8 cellular contexts compared by ENCODE assay signal in genomic region chr4:1726146-1726934, GRCh38. TPM values are rescaled to one million over a fixed set of nuclear protein-coding genes. Genes with fewer than 3 reads are reported as not detected.
DNase-seq lines count a peak whose midpoint lies in the region; ATAC-seq and TF ChIP-seq lines count a peak whose summit lies in the region.

No MANE protein-coding gene starts in this region.

- intact Hi-C loops in head of caudate nucleus (cut with DNase I): loop anchor here (5.0 to 10.0 kb wide), 2 partner anchors 34 to 372 kb away; no protein-coding TSS in a partner anchor

- H3K27me3 Mint-ChIP-seq in activated naive CD8-positive, alpha-beta T cell: no peaks in the 10 kb centered on the region
- no peaks in the 10 kb centered on the region for H3K27me3 Mint-ChIP-seq in progenitor cell of endocrine pancreas

- H3K4me1 Mint-ChIP-seq in activated naive CD8-positive, alpha-beta T cell (ENCODE audit: low read depth): peaks cover 58% of the 10 kb centered on the region
- H3K4me1 Mint-ChIP-seq in progenitor cell of endocrine pancreas (ENCODE audit: low read depth): peaks cover 16% of the 10 kb centered on the region

- TF ChIP-seq CTCF in GM12872 (IDR thresholded peaks at IDR 0.05; ENCODE audit: insufficient read depth, low read depth, low read length) (peak; percentile 99), progenitor cell of endocrine pancreas (IDR thresholded peaks at IDR 0.05; ENCODE audit: unreplicated experiment) (peak; percentile 98)

- ATAC-seq in HG03097 (IDR thresholded peaks at IDR 0.05; ENCODE audit: low FRiP score, unreplicated experiment): no peak

- H3K27ac Mint-ChIP-seq in activated naive CD8-positive, alpha-beta T cell: peak overlapping the region; percentile 70
- peak overlapping the region; percentile 14 for H3K27ac Mint-ChIP-seq in progenitor cell of endocrine pancreas

- H3K36me3 Mint-ChIP-seq in activated naive CD8-positive, alpha-beta T cell: peaks cover 9% of the 10 kb centered on the region
- H3K36me3 Mint-ChIP-seq in progenitor cell of endocrine pancreas (ENCODE audit: insufficient read depth): peaks cover 5% of the 10 kb centered on the region

- H3K9me3 Mint-ChIP-seq in activated naive CD8-positive, alpha-beta T cell (ENCODE audit: low read depth): no peaks in the 10 kb centered on the region
- no peaks in the 10 kb centered on the region for H3K9me3 Mint-ChIP-seq in progenitor cell of endocrine pancreas (ENCODE audit: low read depth)

- H3K4me3 Mint-ChIP-seq in activated naive CD8-positive, alpha-beta T cell: peak overlapping the region; percentile 72
- H3K4me3 Mint-ChIP-seq in progenitor cell of endocrine pancreas (ENCODE audit: low read depth): no peak overlapping the region

- DNase-seq in NCI-H1092 (lab: John Stamatoyannopoulos, UW): peak; percentile 71
- peak; percentile 61 for DNase-seq in SW480 (ENCODE audit: low spot score)
- DNase-seq in head of caudate nucleus: peak; percentile 60 to 97 (median 93)
- DNase-seq in progenitor cell of endocrine pancreas (ENCODE audit: low spot score, unreplicated experiment): peak; percentile 91
- peak; percentile 91 for DNase-seq in ureter (ENCODE audit: low spot score)

RNA-seq across cellular contexts. Expression of gene TACC3, which starts 5.0 kb away (rescaled TPM):
- total RNA-seq in progenitor cell of endocrine pancreas: 56.2 and 58.3 TPM in 2 replicates
- total RNA-seq in ureter: 8.3 TPM

RNA-seq across cellular contexts. Expression of gene TMEM129, which starts 5.2 kb away (rescaled TPM):
- total RNA-seq in progenitor cell of endocrine pancreas: 29.9 and 30.0 TPM in 2 replicates
- total RNA-seq in ureter: 38.4 TPM

RNA-seq across cellular contexts. Expression of gene SLBP, which starts 14.2 kb away (rescaled TPM):
- total RNA-seq in progenitor cell of endocrine pancreas (54.3 and 56.5 TPM in 2 replicates), ureter (29.4 TPM)

RNA-seq across cellular contexts. Expression of gene FAM53A, which starts 42.2 kb away (rescaled TPM):
- total RNA-seq in progenitor cell of endocrine pancreas (2.4 and 3.0 TPM in 2 replicates), ureter (2.5 TPM)
